In the genomic region with DNA sequence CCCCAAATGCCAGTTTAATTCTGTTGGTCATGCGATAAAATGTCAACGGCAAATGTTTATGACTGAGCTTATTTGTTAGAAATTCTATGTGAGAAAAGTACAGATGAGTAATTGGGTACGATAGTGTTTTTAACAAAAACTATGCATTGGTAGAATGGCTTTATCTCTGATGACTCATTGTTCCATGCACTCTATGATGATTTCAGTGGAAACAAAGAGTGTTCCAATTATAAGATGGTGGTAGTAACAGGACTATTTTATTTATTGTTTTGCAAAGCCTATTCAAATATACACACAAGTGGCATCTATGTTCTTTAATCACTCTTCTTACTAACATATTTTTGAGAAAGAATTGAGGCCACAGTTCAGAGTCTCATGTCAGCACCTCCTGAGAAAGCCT, we compare ENCODE assay signal across 1 cellular context.
TF ChIP-seq lines count a peak whose summit lies in the region.

No MANE protein-coding gene starts in this region.

TF ChIP-seq in GM23338, 12 proteins besides CTCF, POLR2A, EP300 and RAD21 (continued from another document):
- TF ChIP-seq, protein P1, sequence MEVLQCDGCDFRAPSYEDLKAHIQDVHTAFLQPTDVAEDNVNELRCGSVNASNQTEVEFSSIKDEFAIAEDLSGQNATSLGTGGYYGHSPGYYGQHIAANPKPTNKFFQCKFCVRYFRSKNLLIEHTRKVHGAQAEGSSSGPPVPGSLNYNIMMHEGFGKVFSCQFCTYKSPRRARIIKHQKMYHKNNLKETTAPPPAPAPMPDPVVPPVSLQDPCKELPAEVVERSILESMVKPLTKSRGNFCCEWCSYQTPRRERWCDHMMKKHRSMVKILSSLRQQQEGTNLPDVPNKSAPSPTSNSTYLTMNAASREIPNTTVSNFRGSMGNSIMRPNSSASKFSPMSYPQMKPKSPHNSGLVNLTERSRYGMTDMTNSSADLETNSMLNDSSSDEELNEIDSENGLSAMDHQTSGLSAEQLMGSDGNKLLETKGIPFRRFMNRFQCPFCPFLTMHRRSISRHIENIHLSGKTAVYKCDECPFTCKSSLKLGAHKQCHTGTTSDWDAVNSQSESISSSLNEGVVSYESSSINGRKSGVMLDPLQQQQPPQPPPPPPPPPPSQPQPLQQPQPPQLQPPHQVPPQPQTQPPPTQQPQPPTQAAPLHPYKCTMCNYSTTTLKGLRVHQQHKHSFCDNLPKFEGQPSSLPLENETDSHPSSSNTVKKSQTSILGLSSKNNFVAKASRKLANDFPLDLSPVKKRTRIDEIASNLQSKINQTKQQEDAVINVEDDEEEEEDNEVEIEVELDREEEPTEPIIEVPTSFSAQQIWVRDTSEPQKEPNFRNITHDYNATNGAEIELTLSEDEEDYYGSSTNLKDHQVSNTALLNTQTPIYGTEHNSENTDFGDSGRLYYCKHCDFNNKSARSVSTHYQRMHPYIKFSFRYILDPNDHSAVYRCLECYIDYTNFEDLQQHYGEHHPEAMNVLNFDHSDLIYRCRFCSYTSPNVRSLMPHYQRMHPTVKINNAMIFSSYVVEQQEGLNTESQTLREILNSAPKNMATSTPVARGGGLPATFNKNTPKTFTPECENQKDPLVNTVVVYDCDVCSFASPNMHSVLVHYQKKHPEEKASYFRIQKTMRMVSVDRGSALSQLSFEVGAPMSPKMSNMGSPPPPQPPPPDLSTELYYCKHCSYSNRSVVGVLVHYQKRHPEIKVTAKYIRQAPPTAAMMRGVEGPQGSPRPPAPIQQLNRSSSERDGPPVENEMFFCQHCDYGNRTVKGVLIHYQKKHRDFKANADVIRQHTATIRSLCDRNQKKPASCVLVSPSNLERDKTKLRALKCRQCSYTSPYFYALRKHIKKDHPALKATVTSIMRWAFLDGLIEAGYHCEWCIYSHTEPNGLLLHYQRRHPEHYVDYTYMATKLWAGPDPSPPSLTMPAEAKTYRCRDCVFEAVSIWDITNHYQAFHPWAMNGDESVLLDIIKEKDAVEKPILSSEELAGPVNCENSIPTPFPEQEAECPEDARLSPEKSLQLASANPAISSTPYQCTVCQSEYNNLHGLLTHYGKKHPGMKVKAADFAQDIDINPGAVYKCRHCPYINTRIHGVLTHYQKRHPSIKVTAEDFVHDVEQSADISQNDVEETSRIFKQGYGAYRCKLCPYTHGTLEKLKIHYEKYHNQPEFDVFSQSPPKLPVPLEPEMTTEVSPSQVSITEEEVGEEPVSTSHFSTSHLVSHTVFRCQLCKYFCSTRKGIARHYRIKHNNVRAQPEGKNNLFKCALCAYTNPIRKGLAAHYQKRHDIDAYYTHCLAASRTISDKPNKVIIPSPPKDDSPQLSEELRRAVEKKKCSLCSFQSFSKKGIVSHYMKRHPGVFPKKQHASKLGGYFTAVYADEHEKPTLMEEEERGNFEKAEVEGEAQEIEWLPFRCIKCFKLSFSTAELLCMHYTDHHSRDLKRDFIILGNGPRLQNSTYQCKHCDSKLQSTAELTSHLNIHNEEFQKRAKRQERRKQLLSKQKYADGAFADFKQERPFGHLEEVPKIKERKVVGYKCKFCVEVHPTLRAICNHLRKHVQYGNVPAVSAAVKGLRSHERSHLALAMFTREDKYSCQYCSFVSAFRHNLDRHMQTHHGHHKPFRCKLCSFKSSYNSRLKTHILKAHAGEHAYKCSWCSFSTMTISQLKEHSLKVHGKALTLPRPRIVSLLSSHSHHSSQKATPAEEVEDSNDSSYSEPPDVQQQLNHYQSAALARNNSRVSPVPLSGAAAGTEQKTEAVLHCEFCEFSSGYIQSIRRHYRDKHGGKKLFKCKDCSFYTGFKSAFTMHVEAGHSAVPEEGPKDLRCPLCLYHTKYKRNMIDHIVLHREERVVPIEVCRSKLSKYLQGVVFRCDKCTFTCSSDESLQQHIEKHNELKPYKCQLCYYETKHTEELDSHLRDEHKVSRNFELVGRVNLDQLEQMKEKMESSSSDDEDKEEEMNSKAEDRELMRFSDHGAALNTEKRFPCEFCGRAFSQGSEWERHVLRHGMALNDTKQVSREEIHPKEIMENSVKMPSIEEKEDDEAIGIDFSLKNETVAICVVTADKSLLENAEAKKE (CRISPR knock-in tag; IDR thresholded peaks at IDR 0.05): no peak
- TF ChIP-seq CREB1 (CRISPR knock-in tag; IDR thresholded peaks at IDR 0.05; ENCODE audit: low read depth) (no peak), EZH2phosphoT487 (IDR thresholded peaks at IDR 0.05; ENCODE audit: unreplicated experiment) (no peak), NANOG (IDR thresholded peaks at IDR 0.05; ENCODE audit: borderline replicate concordance) (no peak), STAT1 (IDR thresholded peaks at IDR 0.05; ENCODE audit: unreplicated experiment) (no peak)
- TF ChIP-seq, protein P2, sequence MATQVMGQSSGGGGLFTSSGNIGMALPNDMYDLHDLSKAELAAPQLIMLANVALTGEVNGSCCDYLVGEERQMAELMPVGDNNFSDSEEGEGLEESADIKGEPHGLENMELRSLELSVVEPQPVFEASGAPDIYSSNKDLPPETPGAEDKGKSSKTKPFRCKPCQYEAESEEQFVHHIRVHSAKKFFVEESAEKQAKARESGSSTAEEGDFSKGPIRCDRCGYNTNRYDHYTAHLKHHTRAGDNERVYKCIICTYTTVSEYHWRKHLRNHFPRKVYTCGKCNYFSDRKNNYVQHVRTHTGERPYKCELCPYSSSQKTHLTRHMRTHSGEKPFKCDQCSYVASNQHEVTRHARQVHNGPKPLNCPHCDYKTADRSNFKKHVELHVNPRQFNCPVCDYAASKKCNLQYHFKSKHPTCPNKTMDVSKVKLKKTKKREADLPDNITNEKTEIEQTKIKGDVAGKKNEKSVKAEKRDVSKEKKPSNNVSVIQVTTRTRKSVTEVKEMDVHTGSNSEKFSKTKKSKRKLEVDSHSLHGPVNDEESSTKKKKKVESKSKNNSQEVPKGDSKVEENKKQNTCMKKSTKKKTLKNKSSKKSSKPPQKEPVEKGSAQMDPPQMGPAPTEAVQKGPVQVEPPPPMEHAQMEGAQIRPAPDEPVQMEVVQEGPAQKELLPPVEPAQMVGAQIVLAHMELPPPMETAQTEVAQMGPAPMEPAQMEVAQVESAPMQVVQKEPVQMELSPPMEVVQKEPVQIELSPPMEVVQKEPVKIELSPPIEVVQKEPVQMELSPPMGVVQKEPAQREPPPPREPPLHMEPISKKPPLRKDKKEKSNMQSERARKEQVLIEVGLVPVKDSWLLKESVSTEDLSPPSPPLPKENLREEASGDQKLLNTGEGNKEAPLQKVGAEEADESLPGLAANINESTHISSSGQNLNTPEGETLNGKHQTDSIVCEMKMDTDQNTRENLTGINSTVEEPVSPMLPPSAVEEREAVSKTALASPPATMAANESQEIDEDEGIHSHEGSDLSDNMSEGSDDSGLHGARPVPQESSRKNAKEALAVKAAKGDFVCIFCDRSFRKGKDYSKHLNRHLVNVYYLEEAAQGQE (IDR thresholded peaks at IDR 0.05; ENCODE audit: unreplicated experiment): no peak
